ENCODE assay signal across 1 cellular context in the genomic region with DNA sequence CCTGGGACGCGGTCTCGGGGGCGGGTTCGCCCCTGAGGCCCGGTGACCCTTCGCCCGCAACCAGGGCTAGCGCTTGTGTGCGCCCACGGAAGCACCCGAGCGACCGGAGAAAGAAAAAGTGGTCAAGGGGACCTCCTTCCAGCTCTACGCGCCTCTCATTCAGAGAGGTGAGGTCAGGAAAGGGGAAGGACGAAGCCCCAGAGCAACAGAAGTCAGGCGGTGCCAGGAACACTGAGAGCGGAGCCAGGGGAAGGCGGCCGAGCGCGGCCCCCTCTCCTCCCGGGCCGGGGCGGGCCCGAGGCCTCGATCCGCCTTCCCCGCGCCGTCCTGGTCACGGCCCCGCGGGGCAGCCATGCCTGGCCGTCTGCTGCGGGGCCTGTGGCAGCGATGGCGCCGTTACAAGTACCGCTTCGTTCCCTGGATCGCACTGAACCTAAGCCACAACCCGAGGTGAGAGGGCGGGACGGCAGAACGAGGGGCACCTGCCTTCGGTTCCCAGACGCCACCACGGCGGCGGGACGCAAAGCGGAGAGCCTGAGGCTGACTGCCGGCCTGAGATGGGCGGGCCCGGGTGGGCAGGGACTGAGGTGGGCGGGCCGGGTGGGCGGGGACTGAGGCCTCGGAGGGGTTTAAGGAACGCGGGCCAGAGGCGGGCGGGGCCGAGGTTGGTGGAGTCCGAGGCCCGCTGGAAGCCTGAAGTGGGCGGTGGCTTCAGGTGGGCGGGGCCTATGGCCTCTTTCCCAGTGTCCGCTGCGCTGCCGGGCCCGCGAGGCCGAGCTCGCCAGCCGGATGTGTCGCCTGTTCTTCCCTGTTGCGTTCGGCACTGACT.
A peak's percentile ranks its signal among the peaks of the same experiment; 100 is the strongest.
TF ChIP-seq lines count a peak whose summit lies in the region.

A gene with protein sequence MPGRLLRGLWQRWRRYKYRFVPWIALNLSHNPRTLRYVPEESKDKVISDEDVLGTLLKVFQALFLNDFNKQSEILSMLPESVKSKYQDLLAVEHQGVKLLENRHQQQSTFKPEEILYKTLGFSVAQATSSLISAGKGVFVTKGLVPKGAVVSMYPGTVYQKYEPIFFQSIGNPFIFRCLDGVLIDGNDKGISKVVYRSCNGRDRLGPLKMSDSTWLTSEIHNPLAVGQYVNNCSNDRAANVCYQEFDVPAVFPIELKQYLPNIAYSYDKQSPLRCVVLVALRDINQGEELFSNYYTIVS (plus strand): TSS at position 303 of the 829 bp plus-strand sequence. CDS start 50 bp downstream, at position 353.

TF ChIP-seq in HepG2, 621 proteins besides CTCF, POLR2A, EP300 and RAD21 (continued from another document and continues in another):
- TF ChIP-seq, protein P1, sequence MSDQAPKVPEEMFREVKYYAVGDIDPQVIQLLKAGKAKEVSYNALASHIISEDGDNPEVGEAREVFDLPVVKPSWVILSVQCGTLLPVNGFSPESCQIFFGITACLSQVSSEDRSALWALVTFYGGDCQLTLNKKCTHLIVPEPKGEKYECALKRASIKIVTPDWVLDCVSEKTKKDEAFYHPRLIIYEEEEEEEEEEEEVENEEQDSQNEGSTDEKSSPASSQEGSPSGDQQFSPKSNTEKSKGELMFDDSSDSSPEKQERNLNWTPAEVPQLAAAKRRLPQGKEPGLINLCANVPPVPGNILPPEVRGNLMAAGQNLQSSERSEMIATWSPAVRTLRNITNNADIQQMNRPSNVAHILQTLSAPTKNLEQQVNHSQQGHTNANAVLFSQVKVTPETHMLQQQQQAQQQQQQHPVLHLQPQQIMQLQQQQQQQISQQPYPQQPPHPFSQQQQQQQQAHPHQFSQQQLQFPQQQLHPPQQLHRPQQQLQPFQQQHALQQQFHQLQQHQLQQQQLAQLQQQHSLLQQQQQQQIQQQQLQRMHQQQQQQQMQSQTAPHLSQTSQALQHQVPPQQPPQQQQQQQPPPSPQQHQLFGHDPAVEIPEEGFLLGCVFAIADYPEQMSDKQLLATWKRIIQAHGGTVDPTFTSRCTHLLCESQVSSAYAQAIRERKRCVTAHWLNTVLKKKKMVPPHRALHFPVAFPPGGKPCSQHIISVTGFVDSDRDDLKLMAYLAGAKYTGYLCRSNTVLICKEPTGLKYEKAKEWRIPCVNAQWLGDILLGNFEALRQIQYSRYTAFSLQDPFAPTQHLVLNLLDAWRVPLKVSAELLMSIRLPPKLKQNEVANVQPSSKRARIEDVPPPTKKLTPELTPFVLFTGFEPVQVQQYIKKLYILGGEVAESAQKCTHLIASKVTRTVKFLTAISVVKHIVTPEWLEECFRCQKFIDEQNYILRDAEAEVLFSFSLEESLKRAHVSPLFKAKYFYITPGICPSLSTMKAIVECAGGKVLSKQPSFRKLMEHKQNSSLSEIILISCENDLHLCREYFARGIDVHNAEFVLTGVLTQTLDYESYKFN (CRISPR knock-in tag; conservative IDR thresholded peaks at IDR 0.05), result no peak; the same call in none of the 2 replicates
- TF ChIP-seq ELF3 (CRISPR knock-in tag; IDR thresholded peaks at IDR 0.05) (no peak; the same call in none of the 2 replicates), SMAD9 (CRISPR knock-in tag; IDR thresholded peaks at IDR 0.05) (no peak), MIXL1 (CRISPR knock-in tag; IDR thresholded peaks at IDR 0.05) (no peak), TOE1 (CRISPR knock-in tag; IDR thresholded peaks at IDR 0.05) (no peak), BCL6 (CRISPR knock-in tag; IDR thresholded peaks at IDR 0.05) (peak; percentile 34), ATAD3A (CRISPR knock-in tag; IDR thresholded peaks at IDR 0.05) (no peak), SMAD3 (CRISPR knock-in tag; IDR thresholded peaks at IDR 0.05) (0 out of 2 replicates have a peak, but pooled peaks have one; percentile 38), GATAD2A (CRISPR knock-in tag; IDR thresholded peaks at IDR 0.05) (peak; percentile 13; the same call in 1 of the 2 replicates), POGZ (CRISPR knock-in tag; IDR thresholded peaks at IDR 0.05) (no peak; the same call in 1 of the 2 replicates), ZNF781 (CRISPR knock-in tag; IDR thresholded peaks at IDR 0.05; ENCODE audit: borderline replicate concordance, not compliant biosample characterization) (no peak), ZNF431 (CRISPR knock-in tag; IDR thresholded peaks at IDR 0.05; ENCODE audit: borderline replicate concordance, low read depth) (peak; percentile 54; the same call in 1 of the 2 replicates), TAF15 (IDR thresholded peaks at IDR 0.05; ENCODE audit: low read depth, low read length, poor library complexity, severe bottlenecking) (peak; percentile 60), ZSCAN12 (CRISPR knock-in tag; IDR thresholded peaks at IDR 0.05) (no peak), ZNF724P (CRISPR knock-in tag; IDR thresholded peaks at IDR 0.05; ENCODE audit: borderline replicate concordance) (0 out of 2 replicates have a peak, but pooled peaks have one; percentile 65), SUZ12 (IDR thresholded peaks at IDR 0.05; ENCODE audit: low read depth, low read length) (no peak), ZNF34 (CRISPR knock-in tag; IDR thresholded peaks at IDR 0.05; ENCODE audit: borderline replicate concordance) (0 out of 2 replicates have a peak, but pooled peaks have one; percentile 8), HNRNPH1 (optimal IDR thresholded peaks at IDR 0.05; ENCODE audit: low read depth, low read length) (no peak), CBX1 (IDR thresholded peaks at IDR 0.05; ENCODE audit: low read depth) (peak; percentile 58), ZNF367 (CRISPR knock-in tag; IDR thresholded peaks at IDR 0.05; ENCODE audit: borderline replicate concordance) (no peak), JUNB (CRISPR knock-in tag; IDR thresholded peaks at IDR 0.05; ENCODE audit: borderline replicate concordance) (no peak), ZNF501 (CRISPR knock-in tag; IDR thresholded peaks at IDR 0.05) (no peak), REPIN1 (CRISPR knock-in tag; IDR thresholded peaks at IDR 0.05; ENCODE audit: borderline replicate concordance, low read depth) (no peak), MED8 (CRISPR knock-in tag; IDR thresholded peaks at IDR 0.05; ENCODE audit: insufficient replicate concordance) (peak; percentile 34), YEATS4 (CRISPR knock-in tag; IDR thresholded peaks at IDR 0.05; ENCODE audit: borderline replicate concordance) (peak; percentile 91), HNRNPK (IDR thresholded peaks at IDR 0.05; ENCODE audit: low read depth, low read length, poor library complexity, severe bottlenecking) (no peak), MBNL3 (CRISPR knock-in tag; conservative IDR thresholded peaks at IDR 0.05) (no peak), NR2F1 (CRISPR knock-in tag; IDR thresholded peaks at IDR 0.05) (0 out of 4 replicates have a peak, but pooled peaks of 1 of the 2 experiments have one; percentile 25), AHR (CRISPR knock-in tag; IDR thresholded peaks at IDR 0.05) (peak; percentile 45; the same call in 1 of the 2 replicates), FOXJ3 (CRISPR knock-in tag; IDR thresholded peaks at IDR 0.05; ENCODE audit: borderline replicate concordance) (no peak), ZNF841 (CRISPR knock-in tag; IDR thresholded peaks at IDR 0.05; ENCODE audit: borderline replicate concordance) (no peak)
- TF ChIP-seq, protein P2, sequence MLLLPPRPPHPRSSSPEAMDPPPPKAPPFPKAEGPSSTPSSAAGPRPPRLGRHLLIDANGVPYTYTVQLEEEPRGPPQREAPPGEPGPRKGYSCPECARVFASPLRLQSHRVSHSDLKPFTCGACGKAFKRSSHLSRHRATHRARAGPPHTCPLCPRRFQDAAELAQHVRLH (CRISPR knock-in tag; IDR thresholded peaks at IDR 0.05; ENCODE audit: borderline replicate concordance, low read depth), result peak; percentile 83
- TF ChIP-seq, protein P3, sequence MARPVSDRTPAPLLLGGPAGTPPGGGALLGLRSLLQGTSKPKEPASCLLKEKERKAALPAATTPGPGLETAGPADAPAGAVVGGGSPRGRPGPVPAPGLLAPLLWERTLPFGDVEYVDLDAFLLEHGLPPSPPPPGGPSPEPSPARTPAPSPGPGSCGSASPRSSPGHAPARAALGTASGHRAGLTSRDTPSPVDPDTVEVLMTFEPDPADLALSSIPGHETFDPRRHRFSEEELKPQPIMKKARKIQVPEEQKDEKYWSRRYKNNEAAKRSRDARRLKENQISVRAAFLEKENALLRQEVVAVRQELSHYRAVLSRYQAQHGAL (CRISPR knock-in tag; IDR thresholded peaks at IDR 0.05; ENCODE audit: not compliant biosample characterization), result no peak
- TF ChIP-seq, protein P4, sequence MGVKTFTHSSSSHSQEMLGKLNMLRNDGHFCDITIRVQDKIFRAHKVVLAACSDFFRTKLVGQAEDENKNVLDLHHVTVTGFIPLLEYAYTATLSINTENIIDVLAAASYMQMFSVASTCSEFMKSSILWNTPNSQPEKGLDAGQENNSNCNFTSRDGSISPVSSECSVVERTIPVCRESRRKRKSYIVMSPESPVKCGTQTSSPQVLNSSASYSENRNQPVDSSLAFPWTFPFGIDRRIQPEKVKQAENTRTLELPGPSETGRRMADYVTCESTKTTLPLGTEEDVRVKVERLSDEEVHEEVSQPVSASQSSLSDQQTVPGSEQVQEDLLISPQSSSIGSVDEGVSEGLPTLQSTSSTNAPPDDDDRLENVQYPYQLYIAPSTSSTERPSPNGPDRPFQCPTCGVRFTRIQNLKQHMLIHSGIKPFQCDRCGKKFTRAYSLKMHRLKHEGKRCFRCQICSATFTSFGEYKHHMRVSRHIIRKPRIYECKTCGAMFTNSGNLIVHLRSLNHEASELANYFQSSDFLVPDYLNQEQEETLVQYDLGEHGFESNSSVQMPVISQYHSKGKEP (CRISPR knock-in tag; IDR thresholded peaks at IDR 0.05), result no peak
- TF ChIP-seq, protein P5, sequence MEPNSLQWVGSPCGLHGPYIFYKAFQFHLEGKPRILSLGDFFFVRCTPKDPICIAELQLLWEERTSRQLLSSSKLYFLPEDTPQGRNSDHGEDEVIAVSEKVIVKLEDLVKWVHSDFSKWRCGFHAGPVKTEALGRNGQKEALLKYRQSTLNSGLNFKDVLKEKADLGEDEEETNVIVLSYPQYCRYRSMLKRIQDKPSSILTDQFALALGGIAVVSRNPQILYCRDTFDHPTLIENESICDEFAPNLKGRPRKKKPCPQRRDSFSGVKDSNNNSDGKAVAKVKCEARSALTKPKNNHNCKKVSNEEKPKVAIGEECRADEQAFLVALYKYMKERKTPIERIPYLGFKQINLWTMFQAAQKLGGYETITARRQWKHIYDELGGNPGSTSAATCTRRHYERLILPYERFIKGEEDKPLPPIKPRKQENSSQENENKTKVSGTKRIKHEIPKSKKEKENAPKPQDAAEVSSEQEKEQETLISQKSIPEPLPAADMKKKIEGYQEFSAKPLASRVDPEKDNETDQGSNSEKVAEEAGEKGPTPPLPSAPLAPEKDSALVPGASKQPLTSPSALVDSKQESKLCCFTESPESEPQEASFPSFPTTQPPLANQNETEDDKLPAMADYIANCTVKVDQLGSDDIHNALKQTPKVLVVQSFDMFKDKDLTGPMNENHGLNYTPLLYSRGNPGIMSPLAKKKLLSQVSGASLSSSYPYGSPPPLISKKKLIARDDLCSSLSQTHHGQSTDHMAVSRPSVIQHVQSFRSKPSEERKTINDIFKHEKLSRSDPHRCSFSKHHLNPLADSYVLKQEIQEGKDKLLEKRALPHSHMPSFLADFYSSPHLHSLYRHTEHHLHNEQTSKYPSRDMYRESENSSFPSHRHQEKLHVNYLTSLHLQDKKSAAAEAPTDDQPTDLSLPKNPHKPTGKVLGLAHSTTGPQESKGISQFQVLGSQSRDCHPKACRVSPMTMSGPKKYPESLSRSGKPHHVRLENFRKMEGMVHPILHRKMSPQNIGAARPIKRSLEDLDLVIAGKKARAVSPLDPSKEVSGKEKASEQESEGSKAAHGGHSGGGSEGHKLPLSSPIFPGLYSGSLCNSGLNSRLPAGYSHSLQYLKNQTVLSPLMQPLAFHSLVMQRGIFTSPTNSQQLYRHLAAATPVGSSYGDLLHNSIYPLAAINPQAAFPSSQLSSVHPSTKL (CRISPR knock-in tag; IDR thresholded peaks at IDR 0.05), result peak; percentile 18; the same call in 1 of the 2 replicates
- TF ChIP-seq, protein P6, sequence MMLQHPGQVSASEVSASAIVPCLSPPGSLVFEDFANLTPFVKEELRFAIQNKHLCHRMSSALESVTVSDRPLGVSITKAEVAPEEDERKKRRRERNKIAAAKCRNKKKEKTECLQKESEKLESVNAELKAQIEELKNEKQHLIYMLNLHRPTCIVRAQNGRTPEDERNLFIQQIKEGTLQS (CRISPR knock-in tag; IDR thresholded peaks at IDR 0.05), result no peak
- TF ChIP-seq, protein P7, sequence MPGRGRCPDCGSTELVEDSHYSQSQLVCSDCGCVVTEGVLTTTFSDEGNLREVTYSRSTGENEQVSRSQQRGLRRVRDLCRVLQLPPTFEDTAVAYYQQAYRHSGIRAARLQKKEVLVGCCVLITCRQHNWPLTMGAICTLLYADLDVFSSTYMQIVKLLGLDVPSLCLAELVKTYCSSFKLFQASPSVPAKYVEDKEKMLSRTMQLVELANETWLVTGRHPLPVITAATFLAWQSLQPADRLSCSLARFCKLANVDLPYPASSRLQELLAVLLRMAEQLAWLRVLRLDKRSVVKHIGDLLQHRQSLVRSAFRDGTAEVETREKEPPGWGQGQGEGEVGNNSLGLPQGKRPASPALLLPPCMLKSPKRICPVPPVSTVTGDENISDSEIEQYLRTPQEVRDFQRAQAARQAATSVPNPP (CRISPR knock-in tag; IDR thresholded peaks at IDR 0.05), result no peak
- TF ChIP-seq, protein P8, sequence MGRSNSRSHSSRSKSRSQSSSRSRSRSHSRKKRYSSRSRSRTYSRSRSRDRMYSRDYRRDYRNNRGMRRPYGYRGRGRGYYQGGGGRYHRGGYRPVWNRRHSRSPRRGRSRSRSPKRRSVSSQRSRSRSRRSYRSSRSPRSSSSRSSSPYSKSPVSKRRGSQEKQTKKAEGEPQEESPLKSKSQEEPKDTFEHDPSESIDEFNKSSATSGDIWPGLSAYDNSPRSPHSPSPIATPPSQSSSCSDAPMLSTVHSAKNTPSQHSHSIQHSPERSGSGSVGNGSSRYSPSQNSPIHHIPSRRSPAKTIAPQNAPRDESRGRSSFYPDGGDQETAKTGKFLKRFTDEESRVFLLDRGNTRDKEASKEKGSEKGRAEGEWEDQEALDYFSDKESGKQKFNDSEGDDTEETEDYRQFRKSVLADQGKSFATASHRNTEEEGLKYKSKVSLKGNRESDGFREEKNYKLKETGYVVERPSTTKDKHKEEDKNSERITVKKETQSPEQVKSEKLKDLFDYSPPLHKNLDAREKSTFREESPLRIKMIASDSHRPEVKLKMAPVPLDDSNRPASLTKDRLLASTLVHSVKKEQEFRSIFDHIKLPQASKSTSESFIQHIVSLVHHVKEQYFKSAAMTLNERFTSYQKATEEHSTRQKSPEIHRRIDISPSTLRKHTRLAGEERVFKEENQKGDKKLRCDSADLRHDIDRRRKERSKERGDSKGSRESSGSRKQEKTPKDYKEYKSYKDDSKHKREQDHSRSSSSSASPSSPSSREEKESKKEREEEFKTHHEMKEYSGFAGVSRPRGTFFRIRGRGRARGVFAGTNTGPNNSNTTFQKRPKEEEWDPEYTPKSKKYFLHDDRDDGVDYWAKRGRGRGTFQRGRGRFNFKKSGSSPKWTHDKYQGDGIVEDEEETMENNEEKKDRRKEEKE (IDR thresholded peaks at IDR 0.05), result no peak
- TF ChIP-seq, protein P9, sequence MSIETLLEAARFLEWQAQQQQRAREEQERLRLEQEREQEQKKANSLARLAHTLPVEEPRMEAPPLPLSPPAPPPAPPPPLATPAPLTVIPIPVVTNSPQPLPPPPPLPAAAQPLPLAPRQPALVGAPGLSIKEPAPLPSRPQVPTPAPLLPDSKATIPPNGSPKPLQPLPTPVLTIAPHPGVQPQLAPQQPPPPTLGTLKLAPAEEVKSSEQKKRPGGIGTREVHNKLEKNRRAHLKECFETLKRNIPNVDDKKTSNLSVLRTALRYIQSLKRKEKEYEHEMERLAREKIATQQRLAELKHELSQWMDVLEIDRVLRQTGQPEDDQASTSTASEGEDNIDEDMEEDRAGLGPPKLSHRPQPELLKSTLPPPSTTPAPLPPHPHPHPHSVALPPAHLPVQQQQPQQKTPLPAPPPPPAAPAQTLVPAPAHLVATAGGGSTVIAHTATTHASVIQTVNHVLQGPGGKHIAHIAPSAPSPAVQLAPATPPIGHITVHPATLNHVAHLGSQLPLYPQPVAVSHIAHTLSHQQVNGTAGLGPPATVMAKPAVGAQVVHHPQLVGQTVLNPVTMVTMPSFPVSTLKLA (IDR thresholded peaks at IDR 0.05), result no peak
